In the genomic region with DNA sequence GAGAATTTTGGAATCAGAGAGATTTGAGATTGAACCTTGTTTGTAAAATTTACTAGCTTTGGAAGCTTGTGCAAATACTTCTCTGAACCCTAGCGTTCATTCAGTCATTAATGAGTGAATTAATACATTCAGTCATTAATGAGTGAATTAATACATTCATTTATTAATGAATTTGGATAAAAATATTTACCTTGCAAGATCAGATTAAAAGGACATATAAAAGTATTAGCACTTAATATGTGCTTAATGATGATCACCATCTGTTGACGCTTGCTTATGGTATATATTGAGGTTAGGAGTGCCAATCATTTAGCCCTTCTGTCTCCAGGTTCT, we compare ENCODE assay signal across 1 cellular context.
TF ChIP-seq lines count a peak whose summit lies in the region.

No MANE protein-coding gene starts in this region.

TF ChIP-seq in HepG2, 621 proteins besides CTCF, POLR2A, EP300 and RAD21 (continues in another document):
- TF ChIP-seq ZSCAN9 (CRISPR knock-in tag; IDR thresholded peaks at IDR 0.05; ENCODE audit: borderline replicate concordance): no peak
- TF ChIP-seq SATB2 (CRISPR knock-in tag; IDR thresholded peaks at IDR 0.05): peak; percentile 93
- no peak for TF ChIP-seq ZNF354B (CRISPR knock-in tag; IDR thresholded peaks at IDR 0.05)
- TF ChIP-seq, protein P1, sequence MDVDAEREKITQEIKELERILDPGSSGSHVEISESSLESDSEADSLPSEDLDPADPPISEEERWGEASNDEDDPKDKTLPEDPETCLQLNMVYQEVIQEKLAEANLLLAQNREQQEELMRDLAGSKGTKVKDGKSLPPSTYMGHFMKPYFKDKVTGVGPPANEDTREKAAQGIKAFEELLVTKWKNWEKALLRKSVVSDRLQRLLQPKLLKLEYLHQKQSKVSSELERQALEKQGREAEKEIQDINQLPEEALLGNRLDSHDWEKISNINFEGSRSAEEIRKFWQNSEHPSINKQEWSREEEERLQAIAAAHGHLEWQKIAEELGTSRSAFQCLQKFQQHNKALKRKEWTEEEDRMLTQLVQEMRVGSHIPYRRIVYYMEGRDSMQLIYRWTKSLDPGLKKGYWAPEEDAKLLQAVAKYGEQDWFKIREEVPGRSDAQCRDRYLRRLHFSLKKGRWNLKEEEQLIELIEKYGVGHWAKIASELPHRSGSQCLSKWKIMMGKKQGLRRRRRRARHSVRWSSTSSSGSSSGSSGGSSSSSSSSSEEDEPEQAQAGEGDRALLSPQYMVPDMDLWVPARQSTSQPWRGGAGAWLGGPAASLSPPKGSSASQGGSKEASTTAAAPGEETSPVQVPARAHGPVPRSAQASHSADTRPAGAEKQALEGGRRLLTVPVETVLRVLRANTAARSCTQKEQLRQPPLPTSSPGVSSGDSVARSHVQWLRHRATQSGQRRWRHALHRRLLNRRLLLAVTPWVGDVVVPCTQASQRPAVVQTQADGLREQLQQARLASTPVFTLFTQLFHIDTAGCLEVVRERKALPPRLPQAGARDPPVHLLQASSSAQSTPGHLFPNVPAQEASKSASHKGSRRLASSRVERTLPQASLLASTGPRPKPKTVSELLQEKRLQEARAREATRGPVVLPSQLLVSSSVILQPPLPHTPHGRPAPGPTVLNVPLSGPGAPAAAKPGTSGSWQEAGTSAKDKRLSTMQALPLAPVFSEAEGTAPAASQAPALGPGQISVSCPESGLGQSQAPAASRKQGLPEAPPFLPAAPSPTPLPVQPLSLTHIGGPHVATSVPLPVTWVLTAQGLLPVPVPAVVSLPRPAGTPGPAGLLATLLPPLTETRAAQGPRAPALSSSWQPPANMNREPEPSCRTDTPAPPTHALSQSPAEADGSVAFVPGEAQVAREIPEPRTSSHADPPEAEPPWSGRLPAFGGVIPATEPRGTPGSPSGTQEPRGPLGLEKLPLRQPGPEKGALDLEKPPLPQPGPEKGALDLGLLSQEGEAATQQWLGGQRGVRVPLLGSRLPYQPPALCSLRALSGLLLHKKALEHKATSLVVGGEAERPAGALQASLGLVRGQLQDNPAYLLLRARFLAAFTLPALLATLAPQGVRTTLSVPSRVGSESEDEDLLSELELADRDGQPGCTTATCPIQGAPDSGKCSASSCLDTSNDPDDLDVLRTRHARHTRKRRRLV (CRISPR knock-in tag; IDR thresholded peaks at IDR 0.05): no peak
- TF ChIP-seq, protein P2, sequence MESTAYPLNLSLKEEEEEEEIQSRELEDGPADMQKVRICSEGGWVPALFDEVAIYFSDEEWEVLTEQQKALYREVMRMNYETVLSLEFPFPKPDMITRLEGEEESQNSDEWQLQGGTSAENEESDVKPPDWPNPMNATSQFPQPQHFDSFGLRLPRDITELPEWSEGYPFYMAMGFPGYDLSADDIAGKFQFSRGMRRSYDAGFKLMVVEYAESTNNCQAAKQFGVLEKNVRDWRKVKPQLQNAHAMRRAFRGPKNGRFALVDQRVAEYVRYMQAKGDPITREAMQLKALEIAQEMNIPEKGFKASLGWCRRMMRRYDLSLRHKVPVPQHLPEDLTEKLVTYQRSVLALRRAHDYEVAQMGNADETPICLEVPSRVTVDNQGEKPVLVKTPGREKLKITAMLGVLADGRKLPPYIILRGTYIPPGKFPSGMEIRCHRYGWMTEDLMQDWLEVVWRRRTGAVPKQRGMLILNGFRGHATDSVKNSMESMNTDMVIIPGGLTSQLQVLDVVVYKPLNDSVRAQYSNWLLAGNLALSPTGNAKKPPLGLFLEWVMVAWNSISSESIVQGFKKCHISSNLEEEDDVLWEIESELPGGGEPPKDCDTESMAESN (CRISPR knock-in tag; conservative IDR thresholded peaks at IDR 0.05): no peak
- peak; percentile 23; the same call in 1 of the 2 replicates for TF ChIP-seq KDM5A (IDR thresholded peaks at IDR 0.05; ENCODE audit: borderline replicate concordance, low read length)
- TF ChIP-seq MAFF (IDR thresholded peaks at IDR 0.05; ENCODE audit: low read depth, low read length): no peak
- 0 out of 2 replicates have a peak, but pooled peaks have one; percentile 5 for TF ChIP-seq MIER3 (CRISPR knock-in tag; IDR thresholded peaks at IDR 0.05; ENCODE audit: borderline replicate concordance)
- TF ChIP-seq MTF2 (CRISPR knock-in tag; IDR thresholded peaks at IDR 0.05; ENCODE audit: borderline replicate concordance): no peak
- TF ChIP-seq, protein P3, sequence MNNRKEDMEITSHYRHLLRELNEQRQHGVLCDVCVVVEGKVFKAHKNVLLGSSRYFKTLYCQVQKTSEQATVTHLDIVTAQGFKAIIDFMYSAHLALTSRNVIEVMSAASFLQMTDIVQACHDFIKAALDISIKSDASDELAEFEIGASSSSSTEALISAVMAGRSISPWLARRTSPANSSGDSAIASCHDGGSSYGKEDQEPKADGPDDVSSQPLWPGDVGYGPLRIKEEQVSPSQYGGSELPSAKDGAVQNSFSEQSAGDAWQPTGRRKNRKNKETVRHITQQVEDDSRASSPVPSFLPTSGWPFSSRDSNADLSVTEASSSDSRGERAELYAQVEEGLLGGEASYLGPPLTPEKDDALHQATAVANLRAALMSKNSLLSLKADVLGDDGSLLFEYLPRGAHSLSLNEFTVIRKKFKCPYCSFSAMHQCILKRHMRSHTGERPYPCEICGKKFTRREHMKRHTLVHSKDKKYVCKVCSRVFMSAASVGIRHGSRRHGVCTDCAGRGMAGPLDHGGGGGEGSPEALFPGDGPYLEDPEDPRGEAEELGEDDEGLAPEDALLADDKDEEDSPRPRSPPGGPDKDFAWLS (CRISPR knock-in tag; IDR thresholded peaks at IDR 0.05; ENCODE audit: borderline replicate concordance): no peak
- no peak for TF ChIP-seq BHLHE40 (IDR thresholded peaks at IDR 0.05; ENCODE audit: low read length)
- TF ChIP-seq KDM1A (CRISPR knock-in tag; IDR thresholded peaks at IDR 0.05): no peak
- TF ChIP-seq ZNF460 (CRISPR knock-in tag; IDR thresholded peaks at IDR 0.05; ENCODE audit: borderline replicate concordance): no peak
- TF ChIP-seq, protein P4, sequence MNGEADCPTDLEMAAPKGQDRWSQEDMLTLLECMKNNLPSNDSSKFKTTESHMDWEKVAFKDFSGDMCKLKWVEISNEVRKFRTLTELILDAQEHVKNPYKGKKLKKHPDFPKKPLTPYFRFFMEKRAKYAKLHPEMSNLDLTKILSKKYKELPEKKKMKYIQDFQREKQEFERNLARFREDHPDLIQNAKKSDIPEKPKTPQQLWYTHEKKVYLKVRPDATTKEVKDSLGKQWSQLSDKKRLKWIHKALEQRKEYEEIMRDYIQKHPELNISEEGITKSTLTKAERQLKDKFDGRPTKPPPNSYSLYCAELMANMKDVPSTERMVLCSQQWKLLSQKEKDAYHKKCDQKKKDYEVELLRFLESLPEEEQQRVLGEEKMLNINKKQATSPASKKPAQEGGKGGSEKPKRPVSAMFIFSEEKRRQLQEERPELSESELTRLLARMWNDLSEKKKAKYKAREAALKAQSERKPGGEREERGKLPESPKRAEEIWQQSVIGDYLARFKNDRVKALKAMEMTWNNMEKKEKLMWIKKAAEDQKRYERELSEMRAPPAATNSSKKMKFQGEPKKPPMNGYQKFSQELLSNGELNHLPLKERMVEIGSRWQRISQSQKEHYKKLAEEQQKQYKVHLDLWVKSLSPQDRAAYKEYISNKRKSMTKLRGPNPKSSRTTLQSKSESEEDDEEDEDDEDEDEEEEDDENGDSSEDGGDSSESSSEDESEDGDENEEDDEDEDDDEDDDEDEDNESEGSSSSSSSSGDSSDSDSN (CRISPR knock-in tag; IDR thresholded peaks at IDR 0.05): no peak
- 0 out of 2 replicates have a peak, but pooled peaks have one; percentile 20 for TF ChIP-seq THYN1 (CRISPR knock-in tag; IDR thresholded peaks at IDR 0.05; ENCODE audit: borderline replicate concordance, low read depth)
- no peak for TF ChIP-seq RFX3 (CRISPR knock-in tag; IDR thresholded peaks at IDR 0.05)
- TF ChIP-seq, protein P5, sequence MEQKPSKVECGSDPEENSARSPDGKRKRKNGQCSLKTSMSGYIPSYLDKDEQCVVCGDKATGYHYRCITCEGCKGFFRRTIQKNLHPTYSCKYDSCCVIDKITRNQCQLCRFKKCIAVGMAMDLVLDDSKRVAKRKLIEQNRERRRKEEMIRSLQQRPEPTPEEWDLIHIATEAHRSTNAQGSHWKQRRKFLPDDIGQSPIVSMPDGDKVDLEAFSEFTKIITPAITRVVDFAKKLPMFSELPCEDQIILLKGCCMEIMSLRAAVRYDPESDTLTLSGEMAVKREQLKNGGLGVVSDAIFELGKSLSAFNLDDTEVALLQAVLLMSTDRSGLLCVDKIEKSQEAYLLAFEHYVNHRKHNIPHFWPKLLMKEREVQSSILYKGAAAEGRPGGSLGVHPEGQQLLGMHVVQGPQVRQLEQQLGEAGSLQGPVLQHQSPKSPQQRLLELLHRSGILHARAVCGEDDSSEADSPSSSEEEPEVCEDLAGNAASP (CRISPR knock-in tag; IDR thresholded peaks at IDR 0.05; ENCODE audit: borderline replicate concordance): no peak
- TF ChIP-seq, protein P6, sequence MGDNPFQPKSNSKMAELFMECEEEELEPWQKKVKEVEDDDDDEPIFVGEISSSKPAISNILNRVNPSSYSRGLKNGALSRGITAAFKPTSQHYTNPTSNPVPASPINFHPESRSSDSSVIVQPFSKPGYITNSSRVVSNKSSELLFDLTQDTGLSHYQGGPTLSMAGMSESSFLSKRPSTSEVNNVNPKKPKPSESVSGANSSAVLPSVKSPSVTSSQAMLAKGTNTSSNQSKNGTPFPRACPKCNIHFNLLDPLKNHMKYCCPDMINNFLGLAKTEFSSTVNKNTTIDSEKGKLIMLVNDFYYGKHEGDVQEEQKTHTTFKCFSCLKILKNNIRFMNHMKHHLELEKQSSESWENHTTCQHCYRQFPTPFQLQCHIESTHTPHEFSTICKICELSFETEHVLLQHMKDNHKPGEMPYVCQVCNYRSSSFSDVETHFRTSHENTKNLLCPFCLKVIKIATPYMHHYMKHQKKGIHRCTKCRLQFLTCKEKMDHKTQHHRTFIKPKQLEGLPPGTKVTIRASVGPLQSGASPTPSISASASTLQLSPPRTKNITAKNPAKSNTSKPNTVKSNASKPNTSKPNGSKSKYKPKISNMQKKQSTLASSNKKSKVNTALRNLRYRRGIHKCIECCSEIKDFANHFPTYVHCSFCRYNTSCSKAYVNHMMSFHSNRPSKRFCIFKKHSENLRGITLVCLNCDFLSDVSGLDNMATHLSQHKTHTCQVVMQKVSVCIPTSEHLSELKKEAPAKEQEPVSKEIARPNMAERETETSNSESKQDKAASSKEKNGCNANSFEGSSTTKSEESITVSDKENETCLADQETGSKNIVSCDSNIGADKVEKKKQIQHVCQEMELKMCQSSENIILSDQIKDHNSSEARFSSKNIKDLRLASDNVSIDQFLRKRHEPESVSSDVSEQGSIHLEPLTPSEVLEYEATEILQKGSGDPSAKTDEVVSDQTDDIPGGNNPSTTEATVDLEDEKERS (CRISPR knock-in tag; IDR thresholded peaks at IDR 0.05): no peak
- TF ChIP-seq ZNF761 (CRISPR knock-in tag; conservative IDR thresholded peaks at IDR 0.05): no peak
- TF ChIP-seq ZIK1 (CRISPR knock-in tag; IDR thresholded peaks at IDR 0.05; ENCODE audit: borderline replicate concordance, low read depth): no peak
- no peak for TF ChIP-seq SUZ12 (IDR thresholded peaks at IDR 0.05; ENCODE audit: low read depth, low read length)
- TF ChIP-seq, protein P7, sequence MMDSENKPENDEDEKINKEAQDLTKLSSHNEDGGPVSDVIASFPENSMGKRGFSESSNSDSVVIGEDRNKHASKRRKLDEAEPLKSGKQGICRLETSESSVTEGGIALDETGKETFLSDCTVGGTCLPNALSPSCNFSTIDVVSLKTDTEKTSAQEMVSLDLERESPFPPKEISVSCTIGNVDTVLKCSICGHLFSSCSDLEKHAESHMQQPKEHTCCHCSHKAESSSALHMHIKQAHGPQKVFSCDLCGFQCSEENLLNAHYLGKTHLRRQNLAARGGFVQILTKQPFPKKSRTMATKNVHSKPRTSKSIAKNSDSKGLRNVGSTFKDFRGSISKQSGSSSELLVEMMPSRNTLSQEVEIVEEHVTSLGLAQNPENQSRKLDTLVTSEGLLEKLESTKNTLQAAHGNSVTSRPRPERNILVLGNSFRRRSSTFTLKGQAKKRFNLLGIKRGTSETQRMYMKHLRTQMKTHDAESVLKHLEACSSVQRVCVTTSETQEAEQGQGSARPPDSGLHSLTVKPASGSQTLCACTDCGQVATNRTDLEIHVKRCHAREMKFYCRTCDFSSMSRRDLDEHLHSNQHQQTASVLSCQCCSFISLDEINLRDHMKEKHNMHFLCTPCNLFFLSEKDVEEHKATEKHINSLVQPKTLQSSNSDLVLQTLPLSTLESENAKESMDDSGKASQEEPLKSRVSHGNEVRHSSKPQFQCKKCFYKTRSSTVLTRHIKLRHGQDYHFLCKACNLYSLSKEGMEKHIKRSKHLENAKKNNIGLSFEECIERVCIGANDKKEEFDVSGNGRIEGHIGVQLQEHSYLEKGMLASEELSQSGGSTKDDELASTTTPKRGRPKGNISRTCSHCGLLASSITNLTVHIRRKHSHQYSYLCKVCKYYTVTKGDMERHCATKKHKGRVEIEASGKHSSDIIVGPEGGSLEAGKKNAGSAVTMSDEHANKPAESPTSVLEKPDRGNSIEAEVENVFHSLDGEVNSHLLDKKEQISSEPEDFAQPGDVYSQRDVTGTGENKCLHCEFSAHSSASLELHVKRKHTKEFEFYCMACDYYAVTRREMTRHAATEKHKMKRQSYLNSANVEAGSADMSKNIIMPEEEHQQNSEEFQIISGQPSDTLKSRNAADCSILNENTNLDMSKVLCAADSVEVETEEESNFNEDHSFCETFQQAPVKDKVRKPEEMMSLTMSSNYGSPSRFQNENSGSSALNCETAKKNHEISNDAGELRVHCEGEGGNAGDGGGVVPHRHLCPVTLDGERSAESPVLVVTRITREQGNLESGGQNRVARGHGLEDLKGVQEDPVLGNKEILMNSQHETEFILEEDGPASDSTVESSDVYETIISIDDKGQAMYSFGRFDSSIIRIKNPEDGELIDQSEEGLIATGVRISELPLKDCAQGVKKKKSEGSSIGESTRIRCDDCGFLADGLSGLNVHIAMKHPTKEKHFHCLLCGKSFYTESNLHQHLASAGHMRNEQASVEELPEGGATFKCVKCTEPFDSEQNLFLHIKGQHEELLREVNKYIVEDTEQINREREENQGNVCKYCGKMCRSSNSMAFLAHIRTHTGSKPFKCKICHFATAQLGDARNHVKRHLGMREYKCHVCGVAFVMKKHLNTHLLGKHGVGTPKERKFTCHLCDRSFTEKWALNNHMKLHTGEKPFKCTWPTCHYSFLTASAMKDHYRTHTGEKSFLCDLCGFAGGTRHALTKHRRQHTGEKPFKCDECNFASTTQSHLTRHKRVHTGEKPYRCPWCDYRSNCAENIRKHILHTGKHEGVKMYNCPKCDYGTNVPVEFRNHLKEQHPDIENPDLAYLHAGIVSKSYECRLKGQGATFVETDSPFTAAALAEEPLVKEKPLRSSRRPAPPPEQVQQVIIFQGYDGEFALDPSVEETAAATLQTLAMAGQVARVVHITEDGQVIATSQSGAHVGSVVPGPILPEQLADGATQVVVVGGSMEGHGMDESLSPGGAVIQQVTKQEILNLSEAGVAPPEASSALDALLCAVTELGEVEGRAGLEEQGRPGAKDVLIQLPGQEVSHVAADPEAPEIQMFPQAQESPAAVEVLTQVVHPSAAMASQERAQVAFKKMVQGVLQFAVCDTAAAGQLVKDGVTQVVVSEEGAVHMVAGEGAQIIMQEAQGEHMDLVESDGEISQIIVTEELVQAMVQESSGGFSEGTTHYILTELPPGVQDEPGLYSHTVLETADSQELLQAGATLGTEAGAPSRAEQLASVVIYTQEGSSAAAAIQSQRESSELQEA (CRISPR knock-in tag; IDR thresholded peaks at IDR 0.05; ENCODE audit: not compliant biosample characterization): no peak
- TF ChIP-seq, protein P8, sequence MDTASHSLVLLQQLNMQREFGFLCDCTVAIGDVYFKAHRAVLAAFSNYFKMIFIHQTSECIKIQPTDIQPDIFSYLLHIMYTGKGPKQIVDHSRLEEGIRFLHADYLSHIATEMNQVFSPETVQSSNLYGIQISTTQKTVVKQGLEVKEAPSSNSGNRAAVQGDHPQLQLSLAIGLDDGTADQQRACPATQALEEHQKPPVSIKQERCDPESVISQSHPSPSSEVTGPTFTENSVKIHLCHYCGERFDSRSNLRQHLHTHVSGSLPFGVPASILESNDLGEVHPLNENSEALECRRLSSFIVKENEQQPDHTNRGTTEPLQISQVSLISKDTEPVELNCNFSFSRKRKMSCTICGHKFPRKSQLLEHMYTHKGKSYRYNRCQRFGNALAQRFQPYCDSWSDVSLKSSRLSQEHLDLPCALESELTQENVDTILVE (CRISPR knock-in tag; IDR thresholded peaks at IDR 0.05): 0 out of 2 replicates have a peak, but pooled peaks have one; percentile 3
- no peak for TF ChIP-seq ZNF256 (CRISPR knock-in tag; conservative IDR thresholded peaks at IDR 0.05)
- no peak for TF ChIP-seq XBP1 (CRISPR knock-in tag; IDR thresholded peaks at IDR 0.05)
- no peak for TF ChIP-seq ATM (IDR thresholded peaks at IDR 0.05; ENCODE audit: borderline replicate concordance)
